1 cellular context compared by ENCODE assay signal in genomic region chr19:1219786-1220451, GRCh38.
TF ChIP-seq lines count a peak whose summit lies in the region.

No MANE protein-coding gene starts in this region.

TF ChIP-seq in K562, 482 proteins besides CTCF, POLR2A, EP300 and RAD21:
- TF ChIP-seq SP2 (IDR thresholded peaks at IDR 0.05; ENCODE audit: extremely low read depth, low read depth, low read length, poor library complexity, severe bottlenecking), result no peak
- no peak for TF ChIP-seq NFIX (CRISPR knock-in tag; IDR thresholded peaks at IDR 0.05; ENCODE audit: low read depth)
- peak; percentile 51 for TF ChIP-seq POLR2G (IDR thresholded peaks at IDR 0.05; ENCODE audit: low read depth, low read length)
